2 cellular contexts compared by ENCODE assay signal in genomic region chr1:33455537-33456301, GRCh38.
A peak's percentile ranks its signal among the peaks of the same experiment; 100 is the strongest.
TF ChIP-seq lines count a peak whose summit lies in the region.

No MANE protein-coding gene starts in this region.

TF ChIP-seq in IMR-90, 13 proteins besides CTCF, POLR2A, EP300 and RAD21:
- TF ChIP-seq SMC3 (IDR thresholded peaks at IDR 0.05; ENCODE audit: low read depth, low read length) (peak; percentile 94), ELK1 (IDR thresholded peaks at IDR 0.05; ENCODE audit: borderline replicate concordance, low read depth, low read length) (no peak), CHD1 (IDR thresholded peaks at IDR 0.05; ENCODE audit: low read depth, low read length) (0 out of 2 replicates have a peak, but pooled peaks have one; percentile 74), MAZ (IDR thresholded peaks at IDR 0.05; ENCODE audit: borderline replicate concordance, low read depth, low read length) (no peak)

TF ChIP-seq in GM12878, 131 proteins besides CTCF, POLR2A, EP300 and RAD21:
- TF ChIP-seq IRF4 (IDR thresholded peaks at IDR 0.05; ENCODE audit: low read depth, low read length) (peak; percentile 84), TAF1 (IDR thresholded peaks at IDR 0.05; ENCODE audit: borderline replicate concordance, low read depth, low read length) (no peak), FOXM1 (IDR thresholded peaks at IDR 0.05; ENCODE audit: low read depth, low read length) (no peak), SMC3 (IDR thresholded peaks at IDR 0.05; ENCODE audit: borderline replicate concordance, low read length) (peak; percentile 75), HDGF (IDR thresholded peaks at IDR 0.05) (peak; percentile 81), TCF12 (IDR thresholded peaks at IDR 0.05; ENCODE audit: low read depth, low read length) (0 out of 2 replicates have a peak, but pooled peaks have one; percentile 31), MXI1 (IDR thresholded peaks at IDR 0.05; ENCODE audit: low read depth, low read length) (no peak), PBX3 (IDR thresholded peaks at IDR 0.05; ENCODE audit: insufficient replicate concordance, low read depth, low read length) (peak; percentile 44), YY1 (IDR thresholded peaks at IDR 0.05; ENCODE audit: low read depth, low read length) (peak; percentile 53; the same call in 1 of the 2 replicates), MLLT1 (IDR thresholded peaks at IDR 0.05) (peak; percentile 60; the same call in 1 of the 2 replicates), BCLAF1 (IDR thresholded peaks at IDR 0.05) (no peak), RB1 (IDR thresholded peaks at IDR 0.05; ENCODE audit: borderline replicate concordance) (no peak), SRF (IDR thresholded peaks at IDR 0.05; ENCODE audit: low read depth in 2 of 2, low read length in 2 of 2) (peak; percentile 60 to 80), NBN (IDR thresholded peaks at IDR 0.05) (peak; percentile 77), RUNX3 (IDR thresholded peaks at IDR 0.05; ENCODE audit: low read length) (peak; percentile 84), LARP7 (IDR thresholded peaks at IDR 0.05) (peak; percentile 51; the same call in 1 of the 2 replicates), RELB (IDR thresholded peaks at IDR 0.05; ENCODE audit: low read depth) (no peak), JUNB (IDR thresholded peaks at IDR 0.05) (peak; percentile 25; the same call in 1 of the 2 replicates), EED (IDR thresholded peaks at IDR 0.05; ENCODE audit: low read depth) (peak; percentile 62), SPI1 (IDR thresholded peaks at IDR 0.05; ENCODE audit: borderline replicate concordance, insufficient read depth, low read depth, low read length) (peak; percentile 56; the same call in 1 of the 2 replicates), WRNIP1 (IDR thresholded peaks at IDR 0.05; ENCODE audit: borderline replicate concordance, low read depth, low read length) (no peak), ETV6 (conservative IDR thresholded peaks at IDR 0.05 in 1 of 2, IDR thresholded peaks at IDR 0.05 in 1 of 2; ENCODE audit: borderline replicate concordance in 1 of 2, low read depth in 1 of 2) (peak in 1 of 2 experiments; percentile 55; a peak in 1 of 4 replicates), GABPA (IDR thresholded peaks at IDR 0.05; ENCODE audit: low read depth) (no peak), ATF7 (IDR thresholded peaks at IDR 0.05; ENCODE audit: low read depth) (peak; percentile 42; the same call in 1 of the 2 replicates), IKZF1 (conservative IDR thresholded peaks at IDR 0.05) (peak; percentile 60), MEF2A (IDR thresholded peaks at IDR 0.05; ENCODE audit: insufficient read depth, low read depth, low read length) (peak; percentile 28; the same call in 1 of the 2 replicates), IKZF2 (IDR thresholded peaks at IDR 0.05) (peak; percentile 55), ZZZ3 (IDR thresholded peaks at IDR 0.05; ENCODE audit: control insufficient read depth, insufficient read length, low read depth) (peak; percentile 96), PKNOX1 (IDR thresholded peaks at IDR 0.05) (peak; percentile 69), BRCA1 (IDR thresholded peaks at IDR 0.05; ENCODE audit: low read depth, low read length) (no peak)
